In genomic region chr19:41457241-41457640, GRCh38 we compare ENCODE assay signal across 13 cellular contexts. TPM values are rescaled to one million over a fixed set of nuclear protein-coding genes. Genes with fewer than 3 reads are reported as not detected.
DNase-seq lines count a peak whose midpoint lies in the region; ATAC-seq lines count a peak whose summit lies in the region.
"Had no signal": no experiment of that assay in that cellular context is flagged by ENCODE, and none has a peak within 500 bp of the region (broad histone marks: within the 10 kb centered on the region; RNA-seq: fewer than 3 reads in every experiment).

No MANE protein-coding gene starts in this region.

- no peak for DNase-seq in activated naive CD4-positive, alpha-beta T cell treated with anti-CD3 and anti-CD28 coated beads, Interleukin-2, amount 50 U/mL, for 72 hours (ENCODE audit: low spot score in 2 of 2)
- no peak for DNase-seq in activated naive CD4-positive, alpha-beta T cell treated with anti-CD3 and anti-CD28 coated beads for 36 hours
- peak; percentile 19 for DNase-seq in KBM-7
- DNase-seq in stimulated activated effector memory CD8-positive, alpha-beta T cell treated with anti-CD3 and anti-CD28 coated beads, Interleukin-12 subunit alpha, Interleukin-12 subunit beta, amount 100 ng/mL, for 72 hours (ENCODE audit: low spot score in 2 of 2): no peak
- DNase-seq in NOMO-1 treated with DMSO at 0.1 percent for 48 hours (lab: John Stamatoyannopoulos, UW; ENCODE audit: unreplicated experiment): no peak
- no peak for DNase-seq in HAP-1 (ENCODE audit: low spot score in 2 of 2)
- DNase-seq in NCI-H2107 treated with DMSO at 0.1 percent for 48 hours (lab: John Stamatoyannopoulos, UW; ENCODE audit: unreplicated experiment): no peak
- DNase-seq: MG63; nephron progenitor cell; stimulated activated CD4-positive, alpha-beta T cell treated with anti-CD3 and anti-CD28 coated beads, Interleukin-15, amount 100 ng/mL, for 24 hours had no signal

- no peak overlapping the region for H3K4me3 ChIP-seq in HAP-1
- H3K4me3 ChIP-seq: MG63 had no signal

- H3K9me3 ChIP-seq in HAP-1: no peaks in the 10 kb centered on the region

- H3K4me1 Mint-ChIP-seq in activated naive CD4-positive, alpha-beta T cell treated with anti-CD3 and anti-CD28 coated beads for 36 hours (ENCODE audit: low read depth): peaks cover 15% of the 10 kb centered on the region
- H3K4me1 Mint-ChIP-seq in stimulated activated effector memory CD8-positive, alpha-beta T cell treated with anti-CD3 and anti-CD28 coated beads, Interleukin-12 subunit alpha, Interleukin-12 subunit beta, amount 100 ng/mL, for 72 hours: peaks cover 17% of the 10 kb centered on the region
- H3K4me1 Mint-ChIP-seq: nephron progenitor cell had no signal

- peak; percentile 93 to 97 for ATAC-seq in activated naive CD4-positive, alpha-beta T cell treated with anti-CD3 and anti-CD28 coated beads, Interleukin-2, amount 50 U/mL, for 72 hours
- ATAC-seq in GM21576 (IDR thresholded peaks at IDR 0.05; ENCODE audit: unreplicated experiment): peak; percentile 58
- ATAC-seq in stimulated activated effector memory CD8-positive, alpha-beta T cell treated with anti-CD3 and anti-CD28 coated beads, Interleukin-12 subunit alpha, Interleukin-12 subunit beta, amount 100 ng/mL, for 72 hours: peak; percentile 96

- peaks cover 8% of the 10 kb centered on the region for H3K27me3 ChIP-seq in HAP-1 (ENCODE audit: low read depth)

- H3K36me3 ChIP-seq in HAP-1 (replicated peaks): no peaks in the 10 kb centered on the region
- H3K36me3 ChIP-seq: MG63 had no signal

- H3K27ac Mint-ChIP-seq in activated naive CD4-positive, alpha-beta T cell treated with anti-CD3 and anti-CD28 coated beads, Interleukin-2, amount 50 U/mL, for 72 hours: peak overlapping the region in 1 of 2 donors; percentile 31
- no peak overlapping the region for H3K27ac Mint-ChIP-seq in activated naive CD4-positive, alpha-beta T cell treated with anti-CD3 and anti-CD28 coated beads for 36 hours
- H3K27ac Mint-ChIP-seq in stimulated activated effector memory CD8-positive, alpha-beta T cell treated with anti-CD3 and anti-CD28 coated beads, Interleukin-12 subunit alpha, Interleukin-12 subunit beta, amount 100 ng/mL, for 72 hours: no peak overlapping the region
- H3K27ac Mint-ChIP-seq: nephron progenitor cell had no signal

- no peaks in the 10 kb centered on the region for H3K4me1 ChIP-seq in HAP-1

- CTCF ChIA-PET in activated naive CD4-positive, alpha-beta T cell treated with anti-CD3 and anti-CD28 coated beads for 36 hours (lab: Charles Lee): interaction anchor here (0.6 to 2.4 kb wide), 7 partner anchors 8 to 140 kb away, joined by 3 to 14 read pairs (median 10); partner anchors contain the start of gene DMAC2

- H3K9me3 Mint-ChIP-seq in activated naive CD4-positive, alpha-beta T cell treated with anti-CD3 and anti-CD28 coated beads, Interleukin-2, amount 50 U/mL, for 72 hours: no peaks in the 10 kb centered on the region
- H3K9me3 Mint-ChIP-seq in activated naive CD4-positive, alpha-beta T cell treated with anti-CD3 and anti-CD28 coated beads for 36 hours: no peaks in the 10 kb centered on the region
- no peaks in the 10 kb centered on the region for H3K9me3 Mint-ChIP-seq in stimulated activated effector memory CD8-positive, alpha-beta T cell treated with anti-CD3 and anti-CD28 coated beads, Interleukin-12 subunit alpha, Interleukin-12 subunit beta, amount 100 ng/mL, for 72 hours

- in situ Hi-C loops in KBM-7 (cut with MboI; ENCODE audit: low pct_unique_long_range_greater_than_20kb, low sequenced_read_pairs) (no loop called here), HAP-1 (cut with MboI; ENCODE audit: low sequenced_read_pairs) (no loop called here)

- no peak overlapping the region for H3K4me3 Mint-ChIP-seq in activated naive CD4-positive, alpha-beta T cell treated with anti-CD3 and anti-CD28 coated beads for 36 hours
- no peak overlapping the region for H3K4me3 Mint-ChIP-seq in stimulated activated effector memory CD8-positive, alpha-beta T cell treated with anti-CD3 and anti-CD28 coated beads, Interleukin-12 subunit alpha, Interleukin-12 subunit beta, amount 100 ng/mL, for 72 hours
- H3K4me3 Mint-ChIP-seq: nephron progenitor cell had no signal

- H3K36me3 Mint-ChIP-seq in activated naive CD4-positive, alpha-beta T cell treated with anti-CD3 and anti-CD28 coated beads, Interleukin-2, amount 50 U/mL, for 72 hours: no peaks in the 10 kb centered on the region
- no peaks in the 10 kb centered on the region for H3K36me3 Mint-ChIP-seq in activated naive CD4-positive, alpha-beta T cell treated with anti-CD3 and anti-CD28 coated beads for 36 hours (ENCODE audit: low read depth)
- no peaks in the 10 kb centered on the region for H3K36me3 Mint-ChIP-seq in stimulated activated effector memory CD8-positive, alpha-beta T cell treated with anti-CD3 and anti-CD28 coated beads, Interleukin-12 subunit alpha, Interleukin-12 subunit beta, amount 100 ng/mL, for 72 hours

- H3K27me3 Mint-ChIP-seq in activated naive CD4-positive, alpha-beta T cell treated with anti-CD3 and anti-CD28 coated beads for 36 hours (ENCODE audit: low read depth): no peaks in the 10 kb centered on the region

- intact Hi-C loops in activated naive CD4-positive, alpha-beta T cell treated with anti-CD3 and anti-CD28 coated beads for 36 hours (cut with micrococcal nuclease): no loop called here

RNA-seq across cellular contexts. Expression of gene ERICH4, which starts 14.3 kb away (rescaled TPM):
- total RNA-seq in activated naive CD4-positive, alpha-beta T cell treated with anti-CD3 and anti-CD28 coated beads, Interleukin-2, amount 50 U/mL, for 72 hours: not detected
- not detected for total RNA-seq in activated naive CD4-positive, alpha-beta T cell treated with anti-CD3 and anti-CD28 coated beads for 36 hours
- total RNA-seq: subcutaneous adipose tissue; T-helper 2 cell treated with Interferon-gamma antibody and Interleukin-4, amounts not matched to agents 100 ng/mL and 5 ng/mL, for 36 hours had no signal

RNA-seq across cellular contexts. Expression of gene DMAC2, which starts 17.5 kb away (rescaled TPM):
- total RNA-seq in activated naive CD4-positive, alpha-beta T cell treated with anti-CD3 and anti-CD28 coated beads, Interleukin-2, amount 50 U/mL, for 72 hours: 10 to 100 TPM; 46.7 to 58.5 TPM
- total RNA-seq in activated naive CD4-positive, alpha-beta T cell treated with anti-CD3 and anti-CD28 coated beads for 36 hours: 10 to 100 TPM; 51.5 to 53.8 TPM

RNA-seq across cellular contexts. Expression of gene B3GNT8, which starts 30.1 kb away (rescaled TPM):
- total RNA-seq in activated naive CD4-positive, alpha-beta T cell treated with anti-CD3 and anti-CD28 coated beads, Interleukin-2, amount 50 U/mL, for 72 hours: under 1 TPM; 0.19 to 0.55 TPM
- under 1 TPM in 1 of 2 experiments, not detected in 1; 0.29 TPM for total RNA-seq in activated naive CD4-positive, alpha-beta T cell treated with anti-CD3 and anti-CD28 coated beads for 36 hours

RNA-seq across cellular contexts. Expression of gene BCKDHA, which starts 59.6 kb away (rescaled TPM):
- 10 to 100 TPM; 19.8 to 27.2 TPM for total RNA-seq in activated naive CD4-positive, alpha-beta T cell treated with anti-CD3 and anti-CD28 coated beads, Interleukin-2, amount 50 U/mL, for 72 hours
- total RNA-seq in activated naive CD4-positive, alpha-beta T cell treated with anti-CD3 and anti-CD28 coated beads for 36 hours: 10 to 100 TPM; 18.2 to 21.7 TPM
